34 cellular contexts compared by ENCODE assay signal in the genomic region with DNA sequence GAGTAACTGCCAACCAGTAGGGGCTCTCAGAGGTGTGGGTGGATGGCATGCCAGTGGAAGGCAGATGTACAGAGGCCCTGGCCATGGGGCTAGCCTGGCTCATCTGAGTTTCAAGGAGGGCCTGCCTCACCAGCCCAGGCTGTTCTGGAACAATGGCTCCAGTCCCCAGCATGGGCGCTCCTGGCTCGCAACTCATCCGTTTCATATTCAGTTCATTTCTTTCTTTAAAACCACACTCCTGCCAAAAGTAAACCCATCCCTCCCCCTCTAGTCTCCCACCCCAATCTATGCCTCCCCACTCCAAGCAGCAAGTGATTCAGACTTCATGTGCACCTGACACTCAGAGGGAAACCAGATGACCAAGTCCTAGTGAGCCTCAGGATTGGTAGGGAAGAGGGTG. TPM values are rescaled to one million over a fixed set of nuclear protein-coding genes. Genes with fewer than 3 reads are reported as not detected.
"Had no signal": no experiment of that assay in that cellular context is flagged by ENCODE, and none has a peak within 500 bp of the region (broad histone marks: within the 10 kb centered on the region; RNA-seq: fewer than 3 reads in every experiment).

No MANE protein-coding gene starts in this region.

- H3K9me3 ChIP-seq: ascending aorta, colonic mucosa, esophagus squamous epithelium had no signal

- H3K4me3 Mint-ChIP-seq: activated CD8-positive, alpha-beta T cell treated with anti-CD3 and anti-CD28 coated beads for 36 hours; activated naive CD8-positive, alpha-beta T cell; activated T-cell treated with anti-CD3 and anti-CD28 coated beads, Interleukin-2, amount 50 U/mL, for 4 hours; activated T-helper 17 cell treated with anti-CD3 and anti-CD28 coated beads, Interleukin-2, amount 50 U/mL, for 72 hours; brain; effector memory CD8-positive, alpha-beta T cell had no signal

- DNase-seq: activated CD4-positive, alpha-beta T cell treated with anti-CD3 and anti-CD28 coated beads for 4 hours; activated CD4-positive, alpha-beta T cell treated with anti-CD3 and anti-CD28 coated beads, Interleukin-2, amount 50 U/mL, for 1 hour; activated CD4-positive, alpha-beta T cell treated with anti-CD3 and anti-CD28 coated beads, Interleukin-2, amount 50 U/mL, for 48 hours; activated CD4-positive, CD25-positive, alpha-beta regulatory T cell; activated CD4-positive, CD25-positive, alpha-beta regulatory T cell treated with anti-CD3 and anti-CD28 coated beads, Interleukin-2, amount 50 U/mL, for 72 hours; activated CD8-positive, alpha-beta memory T cell treated with anti-CD3 and anti-CD28 coated beads for 24 hours; activated CD8-positive, alpha-beta T cell treated with anti-CD3 and anti-CD28 coated beads for 36 hours; activated effector memory CD4-positive, alpha-beta T cell treated with Interleukin-2 at 50 U/mL for 16 hours; activated gamma-delta T cell treated with Interleukin-2 at 50 U/mL for 16 hours; activated naive CD4-positive, alpha-beta T cell treated with anti-CD3 and anti-CD28 coated beads, Interleukin-2, amount 50 U/mL, for 16 hours; activated naive CD4-positive, alpha-beta T cell treated with Interleukin-2 at 50 U/mL for 16 hours; activated T-cell treated with anti-CD3 and anti-CD28 coated beads, Interleukin-2, amount 50 U/mL, for 4 hours; central memory CD4-positive, alpha-beta T cell; cerebellar nuclear complex; colonic mucosa; dorsolateral prefrontal cortex; effector memory CD8-positive, alpha-beta T cell; erythroblast; esophagus squamous epithelium; foreskin melanocyte; heart right ventricle; T-helper 2 cell had no signal

- H3K27ac Mint-ChIP-seq: activated CD8-positive, alpha-beta T cell treated with anti-CD3 and anti-CD28 coated beads for 36 hours; activated naive CD8-positive, alpha-beta T cell; activated T-helper 17 cell treated with anti-CD3 and anti-CD28 coated beads, Interleukin-2, amount 50 U/mL, for 72 hours; brain; effector memory CD8-positive, alpha-beta T cell had no signal

- ATAC-seq: activated CD8-positive, alpha-beta T cell treated with anti-CD3 and anti-CD28 coated beads for 36 hours; activated T-cell treated with anti-CD3 and anti-CD28 coated beads, Interleukin-2, amount 50 U/mL, for 4 hours; activated T-helper 17 cell treated with anti-CD3 and anti-CD28 coated beads, Interleukin-2, amount 50 U/mL, for 72 hours; effector memory CD8-positive, alpha-beta T cell; gastroesophageal sphincter; heart right ventricle had no signal

- H3K9me3 Mint-ChIP-seq: activated T-helper 17 cell treated with anti-CD3 and anti-CD28 coated beads, Interleukin-2, amount 50 U/mL, for 72 hours had no signal

- H3K27me3 ChIP-seq: ascending aorta, breast epithelium, cardiac muscle cell, colonic mucosa, hepatocyte had no signal

- H3K36me3 ChIP-seq: ascending aorta, breast epithelium, cardiac muscle cell, colonic mucosa, esophagus squamous epithelium, gastroesophageal sphincter, heart right ventricle had no signal

- H3K4me1 ChIP-seq: ascending aorta, breast epithelium, colonic mucosa, gastroesophageal sphincter had no signal

- H3K4me3 ChIP-seq: ascending aorta, breast epithelium, cardiac muscle cell, colonic mucosa, dorsolateral prefrontal cortex, esophagus squamous epithelium, gastroesophageal sphincter, heart right ventricle, hepatocyte had no signal

- H3K4me1 Mint-ChIP-seq: activated T-helper 17 cell treated with anti-CD3 and anti-CD28 coated beads, Interleukin-2, amount 50 U/mL, for 72 hours; brain had no signal

- H3K36me3 Mint-ChIP-seq: activated naive CD8-positive, alpha-beta T cell; brain had no signal

- H3K27ac ChIP-seq: ascending aorta, breast epithelium, cardiac muscle cell, colonic mucosa, dorsolateral prefrontal cortex, esophagus squamous epithelium, gastroesophageal sphincter, heart right ventricle, hepatocyte had no signal

RNA-seq across cellular contexts. Expression of a gene that starts 2.4 kb away (rescaled TPM):
- total RNA-seq: activated CD8-positive, alpha-beta T cell treated with anti-CD3 and anti-CD28 coated beads for 36 hours; activated T-cell treated with anti-CD3 and anti-CD28 coated beads, Interleukin-2, amount 50 U/mL, for 4 hours; activated T-helper 17 cell treated with anti-CD3 and anti-CD28 coated beads, Interleukin-2, amount 50 U/mL, for 72 hours; ascending aorta; cardiac muscle cell; dorsolateral prefrontal cortex; fibroblast of lung; fibroblast of villous mesenchyme; glomerular endothelial cell; hepatocyte; T-helper 1 cell treated with Interleukin-12 subunit alpha and Interleukin-12 subunit beta and Interleukin-4 antibody, amounts not matched to agents 30 ng/mL and 1 ng/mL, for 36 hours had no signal

RNA-seq across cellular contexts. Expression of a gene that starts 4.4 kb away (rescaled TPM):
- total RNA-seq: activated CD8-positive, alpha-beta T cell treated with anti-CD3 and anti-CD28 coated beads for 36 hours; ascending aorta; breast epithelium; cardiac muscle cell; colonic mucosa; esophagus squamous epithelium; fibroblast of lung; fibroblast of villous mesenchyme; gastroesophageal sphincter; glomerular endothelial cell; heart right ventricle; hepatocyte had no signal

RNA-seq across cellular contexts. Expression of a gene that starts 39.4 kb away (rescaled TPM):
- total RNA-seq: activated CD8-positive, alpha-beta T cell treated with anti-CD3 and anti-CD28 coated beads for 36 hours; activated T-cell treated with anti-CD3 and anti-CD28 coated beads, Interleukin-2, amount 50 U/mL, for 4 hours; activated T-helper 17 cell treated with anti-CD3 and anti-CD28 coated beads, Interleukin-2, amount 50 U/mL, for 72 hours; ascending aorta; cardiac muscle cell; fibroblast of villous mesenchyme; hepatocyte; T-helper 1 cell treated with Interleukin-12 subunit alpha and Interleukin-12 subunit beta and Interleukin-4 antibody, amounts not matched to agents 30 ng/mL and 1 ng/mL, for 36 hours had no signal
